Comparison of ENCODE assay signal across 1 cellular context in the genomic region with DNA sequence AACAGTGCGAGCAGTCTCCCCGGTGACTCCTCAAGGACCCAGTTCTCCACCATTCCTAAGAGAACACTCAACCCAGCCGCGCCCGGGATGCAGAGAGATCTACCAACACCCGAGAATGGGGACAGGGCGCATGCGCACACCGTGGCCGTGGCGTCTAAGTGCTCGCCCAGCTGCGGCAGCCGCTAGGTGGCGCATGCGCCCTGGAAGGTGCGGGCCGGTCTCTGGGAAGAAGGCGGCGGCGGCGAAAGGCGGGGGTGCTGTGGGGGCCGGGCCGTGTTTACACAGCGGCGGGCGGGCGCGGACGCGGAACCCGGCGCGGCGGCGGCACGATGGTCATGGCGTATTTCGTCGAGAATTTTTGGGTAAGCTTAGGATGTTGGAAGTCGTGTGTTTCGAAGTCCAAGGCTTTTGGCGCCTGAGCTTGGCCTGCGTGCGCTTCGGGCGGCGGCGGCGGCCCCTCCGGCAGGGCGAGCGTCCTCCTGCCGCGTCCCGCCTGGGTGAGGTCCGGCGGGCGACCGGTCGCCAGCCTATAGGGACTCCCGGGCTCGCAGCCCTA.
TF ChIP-seq lines count a peak whose summit lies in the region.

A gene with protein sequence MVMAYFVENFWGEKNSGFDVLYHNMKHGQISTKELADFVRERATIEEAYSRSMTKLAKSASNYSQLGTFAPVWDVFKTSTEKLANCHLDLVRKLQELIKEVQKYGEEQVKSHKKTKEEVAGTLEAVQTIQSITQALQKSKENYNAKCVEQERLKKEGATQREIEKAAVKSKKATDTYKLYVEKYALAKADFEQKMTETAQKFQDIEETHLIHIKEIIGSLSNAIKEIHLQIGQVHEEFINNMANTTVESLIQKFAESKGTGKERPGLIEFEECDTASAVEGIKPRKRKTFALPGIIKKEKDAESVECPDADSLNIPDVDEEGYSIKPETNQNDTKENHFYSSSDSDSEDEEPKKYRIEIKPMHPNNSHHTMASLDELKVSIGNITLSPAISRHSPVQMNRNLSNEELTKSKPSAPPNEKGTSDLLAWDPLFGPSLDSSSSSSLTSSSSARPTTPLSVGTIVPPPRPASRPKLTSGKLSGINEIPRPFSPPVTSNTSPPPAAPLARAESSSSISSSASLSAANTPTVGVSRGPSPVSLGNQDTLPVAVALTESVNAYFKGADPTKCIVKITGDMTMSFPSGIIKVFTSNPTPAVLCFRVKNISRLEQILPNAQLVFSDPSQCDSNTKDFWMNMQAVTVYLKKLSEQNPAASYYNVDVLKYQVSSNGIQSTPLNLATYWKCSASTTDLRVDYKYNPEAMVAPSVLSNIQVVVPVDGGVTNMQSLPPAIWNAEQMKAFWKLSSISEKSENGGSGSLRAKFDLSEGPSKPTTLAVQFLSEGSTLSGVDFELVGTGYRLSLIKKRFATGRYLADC (plus strand): TSS at position 274 of the 556 bp plus-strand sequence. CDS start 56 bp downstream, at position 330.

TF ChIP-seq in HepG2, 621 proteins besides CTCF, POLR2A, EP300 and RAD21 (continued from another document and continues in another):
- TF ChIP-seq ZSCAN5A (CRISPR knock-in tag; IDR thresholded peaks at IDR 0.05; ENCODE audit: borderline replicate concordance) (no peak), ZC3H4 (CRISPR knock-in tag; IDR thresholded peaks at IDR 0.05; ENCODE audit: borderline replicate concordance) (0 out of 2 replicates have a peak, but pooled peaks have one; percentile 63), ZNF160 (CRISPR knock-in tag; IDR thresholded peaks at IDR 0.05) (no peak), ZNF574 (CRISPR knock-in tag; IDR thresholded peaks at IDR 0.05) (peak; percentile 50; the same call in 1 of the 2 replicates), ZNF710 (CRISPR knock-in tag; IDR thresholded peaks at IDR 0.05; ENCODE audit: borderline replicate concordance) (no peak), DNMT3B (CRISPR knock-in tag; conservative IDR thresholded peaks at IDR 0.05) (no peak), HOXD1 (CRISPR knock-in tag; IDR thresholded peaks at IDR 0.05) (no peak), ISL2 (CRISPR knock-in tag; IDR thresholded peaks at IDR 0.05) (0 out of 2 replicates have a peak, but pooled peaks have one; percentile 44), SKI (IDR thresholded peaks at IDR 0.05; ENCODE audit: partially characterized antibody) (peak; percentile 94), ZNF207 (IDR thresholded peaks at IDR 0.05; ENCODE audit: borderline replicate concordance) (no peak), MLX (CRISPR knock-in tag; IDR thresholded peaks at IDR 0.05) (peak; percentile 64; the same call in 1 of the 2 replicates), ZNF530 (CRISPR knock-in tag; IDR thresholded peaks at IDR 0.05; ENCODE audit: low read depth) (no peak), ZNF513 (CRISPR knock-in tag; conservative IDR thresholded peaks at IDR 0.05) (no peak), ZNF766 (CRISPR knock-in tag; IDR thresholded peaks at IDR 0.05; ENCODE audit: borderline replicate concordance) (0 out of 2 replicates have a peak, but pooled peaks have one; percentile 16), ZNF446 (CRISPR knock-in tag; IDR thresholded peaks at IDR 0.05) (peak; percentile 27; the same call in 1 of the 2 replicates), CHD2 (IDR thresholded peaks at IDR 0.05; ENCODE audit: low read depth, low read length) (no peak), SAP130 (CRISPR knock-in tag; IDR thresholded peaks at IDR 0.05; ENCODE audit: low read depth) (peak; percentile 63), RELA (CRISPR knock-in tag; IDR thresholded peaks at IDR 0.05) (peak; percentile 64; the same call in 1 of the 2 replicates), TBP (CRISPR knock-in tag; IDR thresholded peaks at IDR 0.05) (no peak), ZBTB37 (CRISPR knock-in tag; IDR thresholded peaks at IDR 0.05) (no peak), LBX2 (CRISPR knock-in tag; IDR thresholded peaks at IDR 0.05; ENCODE audit: borderline replicate concordance) (0 out of 2 replicates have a peak, but pooled peaks have one; percentile 46), ZNF205 (CRISPR knock-in tag; IDR thresholded peaks at IDR 0.05) (peak; percentile 85; the same call in 1 of the 2 replicates), ZNF841 (CRISPR knock-in tag; IDR thresholded peaks at IDR 0.05; ENCODE audit: borderline replicate concordance) (peak; percentile 84), RFXAP (CRISPR knock-in tag; IDR thresholded peaks at IDR 0.05; ENCODE audit: borderline replicate concordance) (no peak; the same call in 1 of the 2 replicates), SIX1 (CRISPR knock-in tag; IDR thresholded peaks at IDR 0.05; ENCODE audit: borderline replicate concordance) (no peak), ARNT2 (CRISPR knock-in tag; IDR thresholded peaks at IDR 0.05; ENCODE audit: low read depth) (peak; percentile 59; the same call in 1 of the 2 replicates), ZSCAN30 (CRISPR knock-in tag; IDR thresholded peaks at IDR 0.05) (no peak; the same call in 1 of the 2 replicates), ZNF879 (CRISPR knock-in tag; IDR thresholded peaks at IDR 0.05) (no peak), NR3C1 (CRISPR knock-in tag; IDR thresholded peaks at IDR 0.05) (no peak), ZNF281 (CRISPR knock-in tag; IDR thresholded peaks at IDR 0.05; ENCODE audit: borderline replicate concordance) (peak; percentile 24; the same call in 1 of the 2 replicates), GLI4 (CRISPR knock-in tag; IDR thresholded peaks at IDR 0.05; ENCODE audit: borderline replicate concordance) (no peak; the same call in 1 of the 2 replicates), HOXA5 (CRISPR knock-in tag; IDR thresholded peaks at IDR 0.05) (0 out of 2 replicates have a peak, but pooled peaks have one; percentile 23), GRHL1 (CRISPR knock-in tag; conservative IDR thresholded peaks at IDR 0.05) (no peak), ZNF788 (CRISPR knock-in tag; IDR thresholded peaks at IDR 0.05; ENCODE audit: borderline replicate concordance) (no peak; the same call in 1 of the 2 replicates), ZNF260 (CRISPR knock-in tag; IDR thresholded peaks at IDR 0.05; ENCODE audit: borderline replicate concordance, low read depth) (no peak), SOX13 (IDR thresholded peaks at IDR 0.05) (no peak), SOX13 (CRISPR knock-in tag; conservative IDR thresholded peaks at IDR 0.05 in 1 of 2, IDR thresholded peaks at IDR 0.05 in 1 of 2) (peak in 1 of 2 experiments; percentile 63; a peak in 2 of 4 replicates), ZSCAN29 (CRISPR knock-in tag; conservative IDR thresholded peaks at IDR 0.05) (0 out of 2 replicates have a peak, but pooled peaks have one; percentile 32), KLF15 (CRISPR knock-in tag; IDR thresholded peaks at IDR 0.05; ENCODE audit: borderline replicate concordance) (no peak)
